Comparison of ENCODE assay signal across 14 cellular contexts in genomic region chr14:37253905-37254304, GRCh38. TPM values are rescaled to one million over a fixed set of nuclear protein-coding genes. Genes with fewer than 3 reads are reported as not detected.
A peak's percentile ranks its signal among the peaks of the same experiment; 100 is the strongest.
DNase-seq lines count a peak whose midpoint lies in the region; TF ChIP-seq lines count a peak whose summit lies in the region.
"Had no signal": no experiment of that assay in that cellular context is flagged by ENCODE, and none has a peak within 500 bp of the region (broad histone marks: within the 10 kb centered on the region; RNA-seq: fewer than 3 reads in every experiment).

No MANE protein-coding gene starts in this region.

- H3K4me3 ChIP-seq in cardiac fibroblast (replicated peaks in 1 of 2; ENCODE audit: low read depth in 2 of 2, low read length in 2 of 2): no peak overlapping the region
- no peak overlapping the region for H3K4me3 ChIP-seq in skeletal muscle cell (ENCODE audit: low read depth, low read length)
- H3K4me3 ChIP-seq: lower lobe of right lung had no signal

- H3K4me1 Mint-ChIP-seq in activated naive CD4-positive, alpha-beta T cell treated with anti-CD3 and anti-CD28 coated beads for 36 hours (ENCODE audit: low read depth): no peaks in the 10 kb centered on the region
- H3K4me1 Mint-ChIP-seq: activated CD4-positive, alpha-beta T cell treated with anti-CD3 and anti-CD28 coated beads, Interleukin-2, amount 10 ng/mL, durations not matched to agents 7 days and 5 days had no signal

- CTCF ChIA-PET in activated naive CD4-positive, alpha-beta T cell treated with anti-CD3 and anti-CD28 coated beads for 36 hours (lab: Charles Lee): interaction anchor here (1.6 kb wide), 1 partner anchor 11 kb away, joined by 4 read pairs; no protein-coding TSS in a partner anchor

- DNase-seq in NCI-H2196 (lab: John Stamatoyannopoulos, UW; ENCODE audit: unreplicated experiment) (peak; percentile 14), NCI-H2196 treated with DMSO at 0.1 percent for 48 hours (lab: John Stamatoyannopoulos, UW; ENCODE audit: unreplicated experiment) (no peak), NCI-H524 treated with DMSO at 0.1 percent for 48 hours (lab: John Stamatoyannopoulos, UW) (peak; percentile 38), cardiac fibroblast (ENCODE audit: low read depth in 2 of 2) (peak; percentile 72 to 81), skeletal muscle cell (ENCODE audit: low read depth) (peak; percentile 56), NCI-H345 (lab: John Stamatoyannopoulos, UW) (no peak), GM13976 (ENCODE audit: low spot score) (no peak)
- DNase-seq in activated naive CD4-positive, alpha-beta T cell treated with anti-CD3 and anti-CD28 coated beads for 36 hours: no peak
- DNase-seq: activated CD4-positive, alpha-beta T cell treated with anti-CD3 and anti-CD28 coated beads, Interleukin-2, amount 10 ng/mL, durations not matched to agents 7 days and 5 days; KBM-7; lower lobe of right lung; NCI-H226; occipital lobe had no signal

- H3K27ac Mint-ChIP-seq in activated naive CD4-positive, alpha-beta T cell treated with anti-CD3 and anti-CD28 coated beads for 36 hours: no peak overlapping the region
- H3K27ac Mint-ChIP-seq: activated CD4-positive, alpha-beta T cell treated with anti-CD3 and anti-CD28 coated beads, Interleukin-2, amount 10 ng/mL, durations not matched to agents 7 days and 5 days; dendritic cell treated with granulocyte-macrophage colony-stimulating factor and Interleukin-4, amounts not matched to agents 40 ng/mL and 50 ng/mL, for 4 days had no signal

- H3K27me3 Mint-ChIP-seq in activated naive CD4-positive, alpha-beta T cell treated with anti-CD3 and anti-CD28 coated beads for 36 hours (ENCODE audit: low read depth): no peaks in the 10 kb centered on the region
- H3K27me3 Mint-ChIP-seq: activated CD4-positive, alpha-beta T cell treated with anti-CD3 and anti-CD28 coated beads, Interleukin-2, amount 10 ng/mL, durations not matched to agents 7 days and 5 days; dendritic cell treated with granulocyte-macrophage colony-stimulating factor and Interleukin-4, amounts not matched to agents 40 ng/mL and 50 ng/mL, for 4 days had no signal

- H3K9me3 Mint-ChIP-seq in activated naive CD4-positive, alpha-beta T cell treated with anti-CD3 and anti-CD28 coated beads for 36 hours: no peaks in the 10 kb centered on the region
- H3K9me3 Mint-ChIP-seq: activated CD4-positive, alpha-beta T cell treated with anti-CD3 and anti-CD28 coated beads, Interleukin-2, amount 10 ng/mL, durations not matched to agents 7 days and 5 days; dendritic cell treated with granulocyte-macrophage colony-stimulating factor and Interleukin-4, amounts not matched to agents 40 ng/mL and 50 ng/mL, for 4 days had no signal

- in situ Hi-C loops in GM13976 (cut with MboI; ENCODE audit: low sequenced_read_pairs, unreplicated experiment): no loop called here

- no peaks in the 10 kb centered on the region for H3K36me3 Mint-ChIP-seq in activated naive CD4-positive, alpha-beta T cell treated with anti-CD3 and anti-CD28 coated beads for 36 hours (ENCODE audit: low read depth)

- TF ChIP-seq CTCF in cardiac fibroblast (IDR thresholded peaks at IDR 0.05; ENCODE audit: low read depth, low read length): no peak
- TF ChIP-seq CTCF in GM13976 (IDR thresholded peaks at IDR 0.05; ENCODE audit: borderline replicate concordance, control extremely low read depth, extremely low read depth, insufficient read depth, missing control alignments): no peak

- intact Hi-C loops in activated naive CD4-positive, alpha-beta T cell treated with anti-CD3 and anti-CD28 coated beads for 36 hours (cut with micrococcal nuclease): no loop called here

- H3K4me3 Mint-ChIP-seq in activated naive CD4-positive, alpha-beta T cell treated with anti-CD3 and anti-CD28 coated beads for 36 hours: no peak overlapping the region
- H3K4me3 Mint-ChIP-seq: activated CD4-positive, alpha-beta T cell treated with anti-CD3 and anti-CD28 coated beads, Interleukin-2, amount 10 ng/mL, durations not matched to agents 7 days and 5 days; dendritic cell treated with granulocyte-macrophage colony-stimulating factor and Interleukin-4, amounts not matched to agents 40 ng/mL and 50 ng/mL, for 4 days had no signal

RNA-seq across cellular contexts. Expression of gene MIPOL1, which starts 56.2 kb away (rescaled TPM):
- total RNA-seq in activated naive CD4-positive, alpha-beta T cell treated with anti-CD3 and anti-CD28 coated beads for 36 hours: under 1 TPM in 1 of 2 experiments, not detected in 1; 0.15 TPM
- total RNA-seq: activated CD4-positive, alpha-beta T cell treated with anti-CD3 and anti-CD28 coated beads, Interleukin-2, amount 10 ng/mL, durations not matched to agents 7 days and 5 days had no signal

Comparison
In these comparisons a context has a peak if more than half of its experiments do, and no peak if none do; other contexts are left out.
1. DNase-seq: peak in NCI-H2196 (single experiment), NCI-H524 treated with DMSO at 0.1 percent for 48 hours (single experiment), cardiac fibroblast (2 of 2) and skeletal muscle cell (single experiment); none in NCI-H2196 treated with DMSO at 0.1 percent for 48 hours (single experiment), NCI-H345 (single experiment), GM13976 (single experiment) and activated naive CD4-positive, alpha-beta T cell treated with anti-CD3 and anti-CD28 coated beads for 36 hours (single experiment).